Comparison of ENCODE assay signal across 1 cellular context in genomic region chr16:80993293-80993691, GRCh38.
TF ChIP-seq lines count a peak whose summit lies in the region.

No MANE protein-coding gene starts in this region.

TF ChIP-seq in WTC11, 78 proteins besides CTCF, POLR2A, EP300 and RAD21:
- TF ChIP-seq SP1 (CRISPR knock-in tag; conservative IDR thresholded peaks at IDR 0.05) (no peak), SMAD3 (CRISPR knock-in tag; IDR thresholded peaks at IDR 0.05; ENCODE audit: borderline replicate concordance) (no peak), ATF2 (CRISPR knock-in tag; IDR thresholded peaks at IDR 0.05; ENCODE audit: borderline replicate concordance, low read depth) (no peak), NR1H2 (CRISPR knock-in tag; IDR thresholded peaks at IDR 0.05) (no peak), HMGA2 (CRISPR knock-in tag; IDR thresholded peaks at IDR 0.05) (no peak), NFATC4 (CRISPR knock-in tag; IDR thresholded peaks at IDR 0.05) (no peak)
- TF ChIP-seq, protein P1, sequence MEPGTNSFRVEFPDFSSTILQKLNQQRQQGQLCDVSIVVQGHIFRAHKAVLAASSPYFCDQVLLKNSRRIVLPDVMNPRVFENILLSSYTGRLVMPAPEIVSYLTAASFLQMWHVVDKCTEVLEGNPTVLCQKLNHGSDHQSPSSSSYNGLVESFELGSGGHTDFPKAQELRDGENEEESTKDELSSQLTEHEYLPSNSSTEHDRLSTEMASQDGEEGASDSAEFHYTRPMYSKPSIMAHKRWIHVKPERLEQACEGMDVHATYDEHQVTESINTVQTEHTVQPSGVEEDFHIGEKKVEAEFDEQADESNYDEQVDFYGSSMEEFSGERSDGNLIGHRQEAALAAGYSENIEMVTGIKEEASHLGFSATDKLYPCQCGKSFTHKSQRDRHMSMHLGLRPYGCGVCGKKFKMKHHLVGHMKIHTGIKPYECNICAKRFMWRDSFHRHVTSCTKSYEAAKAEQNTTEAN (CRISPR knock-in tag; IDR thresholded peaks at IDR 0.05), result no peak
